Comparison of ENCODE assay signal across 1 cellular context in genomic region chr11:12234216-12234615, GRCh38.
TF ChIP-seq lines count a peak whose summit lies in the region.

No MANE protein-coding gene starts in this region.

TF ChIP-seq in GM23338, 12 proteins besides CTCF, POLR2A, EP300 and RAD21 (continued from another document):
- TF ChIP-seq, protein P1, sequence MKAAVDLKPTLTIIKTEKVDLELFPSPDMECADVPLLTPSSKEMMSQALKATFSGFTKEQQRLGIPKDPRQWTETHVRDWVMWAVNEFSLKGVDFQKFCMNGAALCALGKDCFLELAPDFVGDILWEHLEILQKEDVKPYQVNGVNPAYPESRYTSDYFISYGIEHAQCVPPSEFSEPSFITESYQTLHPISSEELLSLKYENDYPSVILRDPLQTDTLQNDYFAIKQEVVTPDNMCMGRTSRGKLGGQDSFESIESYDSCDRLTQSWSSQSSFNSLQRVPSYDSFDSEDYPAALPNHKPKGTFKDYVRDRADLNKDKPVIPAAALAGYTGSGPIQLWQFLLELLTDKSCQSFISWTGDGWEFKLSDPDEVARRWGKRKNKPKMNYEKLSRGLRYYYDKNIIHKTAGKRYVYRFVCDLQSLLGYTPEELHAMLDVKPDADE (IDR thresholded peaks at IDR 0.05) = no peak
- TF ChIP-seq, protein P2, sequence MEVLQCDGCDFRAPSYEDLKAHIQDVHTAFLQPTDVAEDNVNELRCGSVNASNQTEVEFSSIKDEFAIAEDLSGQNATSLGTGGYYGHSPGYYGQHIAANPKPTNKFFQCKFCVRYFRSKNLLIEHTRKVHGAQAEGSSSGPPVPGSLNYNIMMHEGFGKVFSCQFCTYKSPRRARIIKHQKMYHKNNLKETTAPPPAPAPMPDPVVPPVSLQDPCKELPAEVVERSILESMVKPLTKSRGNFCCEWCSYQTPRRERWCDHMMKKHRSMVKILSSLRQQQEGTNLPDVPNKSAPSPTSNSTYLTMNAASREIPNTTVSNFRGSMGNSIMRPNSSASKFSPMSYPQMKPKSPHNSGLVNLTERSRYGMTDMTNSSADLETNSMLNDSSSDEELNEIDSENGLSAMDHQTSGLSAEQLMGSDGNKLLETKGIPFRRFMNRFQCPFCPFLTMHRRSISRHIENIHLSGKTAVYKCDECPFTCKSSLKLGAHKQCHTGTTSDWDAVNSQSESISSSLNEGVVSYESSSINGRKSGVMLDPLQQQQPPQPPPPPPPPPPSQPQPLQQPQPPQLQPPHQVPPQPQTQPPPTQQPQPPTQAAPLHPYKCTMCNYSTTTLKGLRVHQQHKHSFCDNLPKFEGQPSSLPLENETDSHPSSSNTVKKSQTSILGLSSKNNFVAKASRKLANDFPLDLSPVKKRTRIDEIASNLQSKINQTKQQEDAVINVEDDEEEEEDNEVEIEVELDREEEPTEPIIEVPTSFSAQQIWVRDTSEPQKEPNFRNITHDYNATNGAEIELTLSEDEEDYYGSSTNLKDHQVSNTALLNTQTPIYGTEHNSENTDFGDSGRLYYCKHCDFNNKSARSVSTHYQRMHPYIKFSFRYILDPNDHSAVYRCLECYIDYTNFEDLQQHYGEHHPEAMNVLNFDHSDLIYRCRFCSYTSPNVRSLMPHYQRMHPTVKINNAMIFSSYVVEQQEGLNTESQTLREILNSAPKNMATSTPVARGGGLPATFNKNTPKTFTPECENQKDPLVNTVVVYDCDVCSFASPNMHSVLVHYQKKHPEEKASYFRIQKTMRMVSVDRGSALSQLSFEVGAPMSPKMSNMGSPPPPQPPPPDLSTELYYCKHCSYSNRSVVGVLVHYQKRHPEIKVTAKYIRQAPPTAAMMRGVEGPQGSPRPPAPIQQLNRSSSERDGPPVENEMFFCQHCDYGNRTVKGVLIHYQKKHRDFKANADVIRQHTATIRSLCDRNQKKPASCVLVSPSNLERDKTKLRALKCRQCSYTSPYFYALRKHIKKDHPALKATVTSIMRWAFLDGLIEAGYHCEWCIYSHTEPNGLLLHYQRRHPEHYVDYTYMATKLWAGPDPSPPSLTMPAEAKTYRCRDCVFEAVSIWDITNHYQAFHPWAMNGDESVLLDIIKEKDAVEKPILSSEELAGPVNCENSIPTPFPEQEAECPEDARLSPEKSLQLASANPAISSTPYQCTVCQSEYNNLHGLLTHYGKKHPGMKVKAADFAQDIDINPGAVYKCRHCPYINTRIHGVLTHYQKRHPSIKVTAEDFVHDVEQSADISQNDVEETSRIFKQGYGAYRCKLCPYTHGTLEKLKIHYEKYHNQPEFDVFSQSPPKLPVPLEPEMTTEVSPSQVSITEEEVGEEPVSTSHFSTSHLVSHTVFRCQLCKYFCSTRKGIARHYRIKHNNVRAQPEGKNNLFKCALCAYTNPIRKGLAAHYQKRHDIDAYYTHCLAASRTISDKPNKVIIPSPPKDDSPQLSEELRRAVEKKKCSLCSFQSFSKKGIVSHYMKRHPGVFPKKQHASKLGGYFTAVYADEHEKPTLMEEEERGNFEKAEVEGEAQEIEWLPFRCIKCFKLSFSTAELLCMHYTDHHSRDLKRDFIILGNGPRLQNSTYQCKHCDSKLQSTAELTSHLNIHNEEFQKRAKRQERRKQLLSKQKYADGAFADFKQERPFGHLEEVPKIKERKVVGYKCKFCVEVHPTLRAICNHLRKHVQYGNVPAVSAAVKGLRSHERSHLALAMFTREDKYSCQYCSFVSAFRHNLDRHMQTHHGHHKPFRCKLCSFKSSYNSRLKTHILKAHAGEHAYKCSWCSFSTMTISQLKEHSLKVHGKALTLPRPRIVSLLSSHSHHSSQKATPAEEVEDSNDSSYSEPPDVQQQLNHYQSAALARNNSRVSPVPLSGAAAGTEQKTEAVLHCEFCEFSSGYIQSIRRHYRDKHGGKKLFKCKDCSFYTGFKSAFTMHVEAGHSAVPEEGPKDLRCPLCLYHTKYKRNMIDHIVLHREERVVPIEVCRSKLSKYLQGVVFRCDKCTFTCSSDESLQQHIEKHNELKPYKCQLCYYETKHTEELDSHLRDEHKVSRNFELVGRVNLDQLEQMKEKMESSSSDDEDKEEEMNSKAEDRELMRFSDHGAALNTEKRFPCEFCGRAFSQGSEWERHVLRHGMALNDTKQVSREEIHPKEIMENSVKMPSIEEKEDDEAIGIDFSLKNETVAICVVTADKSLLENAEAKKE (CRISPR knock-in tag; IDR thresholded peaks at IDR 0.05) = no peak
- TF ChIP-seq ZNF114 (CRISPR knock-in tag; IDR thresholded peaks at IDR 0.05) = no peak
